Comparison of ENCODE assay signal across 9 cellular contexts in the genomic region with DNA sequence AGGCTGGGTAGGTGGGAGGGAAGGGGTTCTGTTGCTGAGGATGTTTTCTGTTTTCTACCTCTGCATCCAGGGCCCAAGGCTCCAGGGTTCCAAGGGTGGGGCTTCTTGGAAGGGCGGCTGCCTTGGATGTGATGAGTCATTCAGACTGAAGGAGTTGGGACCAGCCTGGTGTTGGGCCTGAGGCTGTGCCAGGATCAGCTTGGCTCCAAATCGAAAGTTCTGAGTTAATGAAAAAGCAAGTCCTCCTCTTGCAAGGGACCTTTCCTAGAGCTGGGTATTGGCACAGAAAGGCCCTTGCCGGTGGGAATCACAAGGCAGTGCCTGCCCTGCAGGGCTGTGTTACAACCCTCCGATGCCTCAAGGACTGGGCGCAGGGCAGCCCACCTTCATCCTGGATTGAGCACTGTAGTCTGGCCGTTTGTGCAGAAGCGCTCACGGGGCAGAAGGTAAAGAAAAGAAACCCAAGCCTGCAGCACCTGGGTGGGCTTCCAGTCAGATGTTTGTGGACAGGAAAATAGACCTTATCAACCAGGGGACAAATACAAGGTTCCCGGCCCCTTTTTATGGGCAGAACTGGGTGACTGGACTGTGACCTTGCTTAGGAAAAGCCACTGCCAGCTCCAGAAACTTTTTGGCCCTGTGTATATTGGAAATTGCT. TPM values are rescaled to one million over a fixed set of nuclear protein-coding genes. Genes with fewer than 3 reads are reported as not detected.
DNase-seq lines count a peak whose midpoint lies in the region; ATAC-seq and TF ChIP-seq lines count a peak whose summit lies in the region.
"Had no signal": no experiment of that assay in that cellular context is flagged by ENCODE, and none has a peak within 500 bp of the region (broad histone marks: within the 10 kb centered on the region; RNA-seq: fewer than 3 reads in every experiment).

No MANE protein-coding gene starts in this region.

- H3K27ac ChIP-seq in adipose tissue (ENCODE audit: low read depth, low read length) = peak overlapping the region; percentile 30
- H3K27ac ChIP-seq in right atrium auricular region = peak overlapping the region; percentile 9 to 66
- peak overlapping the region; percentile 86 for H3K27ac ChIP-seq in smooth muscle cell (ENCODE audit: low read depth)

- no peaks in the 10 kb centered on the region for H3F3A ChIP-seq in smooth muscle cell (ENCODE audit: low read depth)

- no peak for ATAC-seq in HG02885 (IDR thresholded peaks at IDR 0.05; ENCODE audit: poor library complexity, unreplicated experiment)
- no peak for ATAC-seq in GM21423 (IDR thresholded peaks at IDR 0.05; ENCODE audit: unreplicated experiment)
- ATAC-seq: activated CD4-positive, CD25-positive, alpha-beta regulatory T cell treated with anti-CD3 and anti-CD28 coated beads, Interleukin-2, amount 50 U/mL, for 24 hours had no signal

- peak overlapping the region; percentile 58 for H3K9ac ChIP-seq in smooth muscle cell (ENCODE audit: low read depth)

- H3K36me3 ChIP-seq in right atrium auricular region = no peaks in the 10 kb centered on the region
- no peaks in the 10 kb centered on the region for H3K36me3 ChIP-seq in smooth muscle cell (ENCODE audit: low read depth)

- H3K4me1 ChIP-seq in right atrium auricular region (peaks cover 0 to 53% of the 10 kb centered on the region in 2 donors), smooth muscle cell (ENCODE audit: low read depth) (no peaks in the 10 kb centered on the region)

- no peaks in the 10 kb centered on the region for H4K20me1 ChIP-seq in smooth muscle cell (ENCODE audit: low read depth)

- DNase-seq in GM04504 (ENCODE audit: low read depth) = peak; percentile 90
- peak; percentile 93 for DNase-seq in right atrium auricular region (ENCODE audit: low spot score)
- DNase-seq in smooth muscle cell (lab: John Stamatoyannopoulos, UW; ENCODE audit: unreplicated experiment) = no peak
- no peak for DNase-seq in NCI-H1436 treated with DMSO at 0.1 percent for 48 hours (lab: John Stamatoyannopoulos, UW)
- no peak for DNase-seq in activated T-cell treated with anti-CD3 and anti-CD28 coated beads for 4 hours

- H3K4me2 ChIP-seq in smooth muscle cell = peak overlapping the region; percentile 49

- H3K4me3 ChIP-seq in right atrium auricular region (no peak overlapping the region), smooth muscle cell (no peak overlapping the region)

- peaks cover 6% of the 10 kb centered on the region for H3K79me2 ChIP-seq in smooth muscle cell (ENCODE audit: low read depth)

- no peaks in the 10 kb centered on the region for H3K27me3 ChIP-seq in right atrium auricular region
- H3K27me3 ChIP-seq in smooth muscle cell (ENCODE audit: low read depth) = no peaks in the 10 kb centered on the region

- 54 to 60% (median 59%) methylated on average over 9 of the region's 9 CpGs for WGBS in adipose tissue, 3 donors
- 83% methylated on average over 9 of the region's 9 CpGs for WGBS in smooth muscle cell (ENCODE audit: low lambda C conversion rate)

- no peak for TF ChIP-seq CTCF in right atrium auricular region (IDR thresholded peaks at IDR 0.05)
- TF ChIP-seq CTCF in smooth muscle cell (IDR thresholded peaks at IDR 0.05; ENCODE audit: borderline replicate concordance, insufficient read depth, poor library complexity, severe bottlenecking) = no peak

- no peak overlapping the region for H2AFZ ChIP-seq in smooth muscle cell (ENCODE audit: low read depth)

- H3K9me3 ChIP-seq in right atrium auricular region (no peaks in the 10 kb centered on the region), smooth muscle cell (replicated peaks; ENCODE audit: low read depth) (no peaks in the 10 kb centered on the region)

RNA-seq across cellular contexts. Expression of a gene that starts 27.1 kb away (rescaled TPM):
- 10 to 100 TPM; 13.3 to 22.6 (median 15.5) TPM for polyA plus RNA-seq in adipose tissue
- 10 to 100 TPM in 1 of 2 donors, 1 to 10 TPM in 1; 5.8 to 11.2 TPM for total RNA-seq in right atrium auricular region
- 10.2 and 10.6 TPM in 2 replicates for total RNA-seq in smooth muscle cell
- 10.1 and 12.8 TPM in 2 replicates for polyA plus RNA-seq in smooth muscle cell

RNA-seq across cellular contexts. Expression of a gene that starts 52.5 kb away (rescaled TPM):
- polyA plus RNA-seq in adipose tissue (10 to 100 TPM; 37.6 to 78.8 (median 40.0) TPM), smooth muscle cell (100 and 107 TPM in 2 replicates)
- total RNA-seq in right atrium auricular region (10 to 100 TPM; 48.7 to 77.5 TPM), smooth muscle cell (167 and 232 TPM in 2 replicates)

Comparison
In these comparisons a context has a peak if more than half of its experiments do, and no peak if none do; other contexts are left out.
1. DNase-seq: peak in GM04504 (single experiment) and right atrium auricular region (single experiment); none in smooth muscle cell (single experiment), NCI-H1436 treated with DMSO at 0.1 percent for 48 hours (single experiment) and activated T-cell treated with anti-CD3 and anti-CD28 coated beads for 4 hours (single experiment).
2. H3K27ac ChIP-seq: peak in every context shown above with its lines; median percentile 86 in smooth muscle cell; 38 in right atrium auricular region; 30 in adipose tissue.